In genomic region chr1:220796530-220796929, GRCh38 we compare ENCODE assay signal across 1 cellular context.
TF ChIP-seq lines count a peak whose summit lies in the region.

No MANE protein-coding gene starts in this region.

TF ChIP-seq in WTC11, 78 proteins besides CTCF, POLR2A, EP300 and RAD21 (continued from another document):
- TF ChIP-seq NR3C1 (CRISPR knock-in tag; conservative IDR thresholded peaks at IDR 0.05; ENCODE audit: low read depth): no peak
- TF ChIP-seq ZNF121 (CRISPR knock-in tag; IDR thresholded peaks at IDR 0.05): no peak
- TF ChIP-seq CREM (CRISPR knock-in tag; IDR thresholded peaks at IDR 0.05): no peak
- no peak for TF ChIP-seq ZNF219 (CRISPR knock-in tag; IDR thresholded peaks at IDR 0.05; ENCODE audit: borderline replicate concordance)
- TF ChIP-seq, protein P1, sequence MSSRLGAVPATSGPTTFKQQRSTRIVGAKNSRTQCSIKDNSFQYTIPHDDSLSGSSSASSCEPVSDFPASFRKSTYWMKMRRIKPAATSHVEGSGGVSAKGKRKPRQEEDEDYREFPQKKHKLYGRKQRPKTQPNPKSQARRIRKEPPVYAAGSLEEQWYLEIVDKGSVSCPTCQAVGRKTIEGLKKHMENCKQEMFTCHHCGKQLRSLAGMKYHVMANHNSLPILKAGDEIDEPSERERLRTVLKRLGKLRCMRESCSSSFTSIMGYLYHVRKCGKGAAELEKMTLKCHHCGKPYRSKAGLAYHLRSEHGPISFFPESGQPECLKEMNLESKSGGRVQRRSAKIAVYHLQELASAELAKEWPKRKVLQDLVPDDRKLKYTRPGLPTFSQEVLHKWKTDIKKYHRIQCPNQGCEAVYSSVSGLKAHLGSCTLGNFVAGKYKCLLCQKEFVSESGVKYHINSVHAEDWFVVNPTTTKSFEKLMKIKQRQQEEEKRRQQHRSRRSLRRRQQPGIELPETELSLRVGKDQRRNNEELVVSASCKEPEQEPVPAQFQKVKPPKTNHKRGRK (CRISPR knock-in tag; IDR thresholded peaks at IDR 0.05; ENCODE audit: borderline replicate concordance): no peak
- no peak for TF ChIP-seq TEAD4 (CRISPR knock-in tag; IDR thresholded peaks at IDR 0.05)
- TF ChIP-seq SP1 (CRISPR knock-in tag; conservative IDR thresholded peaks at IDR 0.05): no peak
- TF ChIP-seq ELF4 (CRISPR knock-in tag; IDR thresholded peaks at IDR 0.05; ENCODE audit: low read depth): no peak
- no peak for TF ChIP-seq ATF3 (CRISPR knock-in tag; conservative IDR thresholded peaks at IDR 0.05)
- no peak for TF ChIP-seq MLX (CRISPR knock-in tag; IDR thresholded peaks at IDR 0.05)
